ENCODE assay signal across 8 cellular contexts in the genomic region with DNA sequence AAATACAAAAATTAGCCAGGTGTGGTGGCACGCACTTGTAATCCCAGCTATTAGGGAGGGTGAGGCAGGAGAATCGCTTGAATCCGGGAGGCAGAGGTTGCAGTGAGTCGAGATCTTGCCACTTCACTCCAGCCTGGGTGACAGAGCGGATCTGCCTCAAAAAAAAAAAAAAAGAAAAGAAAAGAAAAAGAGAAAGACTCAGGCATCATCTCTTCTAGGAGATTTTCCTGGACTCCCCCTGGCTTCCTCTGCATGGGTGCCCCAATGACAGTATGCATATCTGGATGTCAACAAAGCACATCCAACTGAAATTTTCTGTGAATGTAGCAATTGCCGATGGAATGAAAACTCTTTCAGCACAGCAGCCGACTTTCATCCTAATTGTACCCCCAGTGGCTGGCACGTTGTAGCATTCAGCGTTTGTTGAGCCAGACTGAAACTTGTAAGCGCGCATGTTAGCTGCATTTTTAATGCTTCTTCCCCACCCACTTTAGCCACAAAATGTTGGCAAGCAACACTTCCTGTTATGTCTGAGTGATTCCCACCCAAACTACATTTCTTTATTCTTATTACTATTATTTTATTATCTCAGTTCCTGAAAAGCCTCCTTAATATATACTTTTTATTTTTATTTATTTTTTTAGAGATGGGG.
DNase-seq lines count a peak whose midpoint lies in the region; ATAC-seq, FAIRE-seq and TF ChIP-seq lines count a peak whose summit lies in the region.

No MANE protein-coding gene starts in this region.

- no peaks in the 10 kb centered on the region for H3F3A ChIP-seq in Loucy (ENCODE audit: low read depth)

- peak overlapping the region; percentile 39; the same call in 1 of the 2 replicates for H2AFZ ChIP-seq in Loucy (ENCODE audit: low read length)

- H3K4me3 ChIP-seq in Loucy (ENCODE audit: low read length, poor library complexity, severe bottlenecking) = no peak overlapping the region

- no peaks in the 10 kb centered on the region for H4K20me1 ChIP-seq in Loucy (ENCODE audit: insufficient read depth, low read length, poor library complexity, severe bottlenecking)

- peaks cover 13% of the 10 kb centered on the region for H3K36me3 Mint-ChIP-seq in activated naive CD8-positive, alpha-beta T cell treated with anti-CD3 and anti-CD28 coated beads for 36 hours

- H3K9me3 ChIP-seq in Loucy (ENCODE audit: insufficient read depth, low read depth, low read length) = no peaks in the 10 kb centered on the region

- no peak for FAIRE-seq in D721Med (lab: Jason Lieb, UNC)

- no peaks in the 10 kb centered on the region for H3K27me3 Mint-ChIP-seq in activated naive CD8-positive, alpha-beta T cell treated with anti-CD3 and anti-CD28 coated beads for 36 hours

- H3K9ac ChIP-seq in Loucy (ENCODE audit: low read depth, low read length, poor library complexity, severe bottlenecking) = no peak overlapping the region

- H3K36me3 ChIP-seq in Loucy (ENCODE audit: insufficient read depth, low read length) = no peaks in the 10 kb centered on the region

- TF ChIP-seq CTCF in Loucy (conservative IDR thresholded peaks at IDR 0.05; ENCODE audit: low read length) (no peak), D721Med (IDR thresholded peaks at IDR 0.05; ENCODE audit: insufficient read depth, missing control alignments) (no peak)

- H3K4me3 Mint-ChIP-seq in activated naive CD8-positive, alpha-beta T cell treated with anti-CD3 and anti-CD28 coated beads for 36 hours = peak overlapping the region; percentile 58

- no peaks in the 10 kb centered on the region for H3K79me2 ChIP-seq in Loucy (ENCODE audit: insufficient read depth, low read length)

- H3K4me1 ChIP-seq in Loucy (ENCODE audit: insufficient read depth, low read length, poor library complexity, severe bottlenecking) = peaks cover under 1% of the 10 kb centered on the region

- peaks cover 13% of the 10 kb centered on the region for H3K9me3 Mint-ChIP-seq in activated naive CD8-positive, alpha-beta T cell treated with anti-CD3 and anti-CD28 coated beads for 36 hours

- in situ Hi-C loops in ACHN (cut with HindIII; ENCODE audit: low pct_ligation_motif_present, low pct_unique_long_range_greater_than_20kb, low sequenced_read_pairs) = no loop called here

- no peak overlapping the region for H3K4me2 ChIP-seq in Loucy (ENCODE audit: low read depth, low read length, poor library complexity, severe bottlenecking)

- no peaks in the 10 kb centered on the region for H3K9me2 ChIP-seq in Loucy (replicated peaks; ENCODE audit: low read depth, low read length)

- DNase-seq in activated naive CD8-positive, alpha-beta T cell treated with anti-CD3 and anti-CD28 coated beads for 36 hours = peak; percentile 33
- peak; percentile 58 for DNase-seq in stimulated activated CD4-positive, alpha-beta T cell treated with anti-CD3 and anti-CD28 coated beads, Interleukin-4, amount 100 ng/mL, for 24 hours
- no peak for DNase-seq in D721Med (ENCODE audit: insufficient read length, low spot score)
- no peak for DNase-seq in DMS114 treated with DMSO at 0.1 percent for 48 hours (lab: John Stamatoyannopoulos, UW; ENCODE audit: unreplicated experiment)
- no peak for DNase-seq in NCI-H510A (lab: John Stamatoyannopoulos, UW)
- no peak for DNase-seq in ACHN

- peak; percentile 53 for ATAC-seq in GM19324 (IDR thresholded peaks at IDR 0.05; ENCODE audit: low FRiP score, unreplicated experiment)

- H3K27ac Mint-ChIP-seq in activated naive CD8-positive, alpha-beta T cell treated with anti-CD3 and anti-CD28 coated beads for 36 hours = peak overlapping the region; percentile 79

- peaks cover 41% of the 10 kb centered on the region for H3K4me1 Mint-ChIP-seq in activated naive CD8-positive, alpha-beta T cell treated with anti-CD3 and anti-CD28 coated beads for 36 hours

- H3K27me3 ChIP-seq in Loucy (ENCODE audit: insufficient read depth, low read length, poor library complexity, severe bottlenecking) = no peaks in the 10 kb centered on the region

Comparison
In these comparisons a context has a peak if more than half of its experiments do, and no peak if none do; other contexts are left out.
1. DNase-seq: peak in activated naive CD8-positive, alpha-beta T cell treated with anti-CD3 and anti-CD28 coated beads for 36 hours (single experiment) and stimulated activated CD4-positive, alpha-beta T cell treated with anti-CD3 and anti-CD28 coated beads, Interleukin-4, amount 100 ng/mL, for 24 hours (single experiment); none in D721Med (single experiment), DMS114 treated with DMSO at 0.1 percent for 48 hours (single experiment), NCI-H510A (single experiment) and ACHN (single experiment).